ENCODE assay signal across 8 cellular contexts in genomic region chr13:114282143-114282685, GRCh38. TPM values are rescaled to one million over a fixed set of nuclear protein-coding genes. Genes with fewer than 3 reads are reported as not detected.
A peak's percentile ranks its signal among the peaks of the same experiment; 100 is the strongest.
DNase-seq lines count a peak whose midpoint lies in the region; ATAC-seq and TF ChIP-seq lines count a peak whose summit lies in the region.

No MANE protein-coding gene starts in this region.

- TF ChIP-seq CTCF in Panc1 (IDR thresholded peaks at IDR 0.05): no peak
- TF ChIP-seq CTCF in vagina (IDR thresholded peaks at IDR 0.05): no peak

- H3K9me3 ChIP-seq in Panc1 (ENCODE audit: control insufficient read depth, insufficient read depth, low read depth, low read length) (no peaks in the 10 kb centered on the region), vagina (no peaks in the 10 kb centered on the region)

- peak overlapping the region; percentile 81 to 85 for H3K4me3 ChIP-seq in Panc1 (ENCODE audit: low read depth in 2 of 2, low read length in 2 of 2)
- H3K4me3 ChIP-seq in vagina: peak overlapping the region; percentile 80 to 83

- TF ChIP-seq POLR2A in vagina (IDR thresholded peaks at IDR 0.05): no peak

- H3K36me3 Mint-ChIP-seq in activated naive CD4-positive, alpha-beta T cell treated with anti-CD3 and anti-CD28 coated beads, Interleukin-2, amount 10 ng/mL, durations not matched to agents 7 days and 5 days: peaks cover 54% of the 10 kb centered on the region

- H3K36me3 ChIP-seq in Panc1 (ENCODE audit: control insufficient read depth, insufficient read depth, low read length) (peaks cover 3% of the 10 kb centered on the region; the same call in 1 of the 2 replicates), vagina (peaks cover 0 to 12% of the 10 kb centered on the region in 2 donors)

- peaks cover 48% of the 10 kb centered on the region for H3K4me1 Mint-ChIP-seq in activated naive CD4-positive, alpha-beta T cell treated with anti-CD3 and anti-CD28 coated beads, Interleukin-2, amount 10 ng/mL, durations not matched to agents 7 days and 5 days

- H3K4me1 ChIP-seq in Panc1 (ENCODE audit: control insufficient read depth, insufficient read depth, low read length) (peaks cover 16% of the 10 kb centered on the region), vagina (peaks cover 27% of the 10 kb centered on the region)

- DNase-seq in ACHN (peak; percentile 31), Panc1 (ENCODE audit: low read depth, low spot score) (no peak), Right ventricle myocardium superior (peak; percentile 56), pons (ENCODE audit: low spot score) (peak; percentile 66), vagina (ENCODE audit: extremely low spot score in 2 of 2) (no peak)
- peak; percentile 54 for DNase-seq in activated naive CD4-positive, alpha-beta T cell treated with anti-CD3 and anti-CD28 coated beads, Interleukin-2, amount 10 ng/mL, durations not matched to agents 7 days and 5 days

- CTCF ChIA-PET in Panc1 (lab: Charles Lee): no interaction called here
- CTCF ChIA-PET in activated naive CD4-positive, alpha-beta T cell treated with anti-CD3 and anti-CD28 coated beads, Interleukin-2, amount 10 ng/mL, durations not matched to agents 7 days and 5 days (lab: Charles Lee): no interaction called here

- H3K27ac ChIP-seq in Panc1 (ENCODE audit: low read length) (peak overlapping the region; percentile 93), vagina (peak overlapping the region; percentile 95)

- POLR2A ChIA-PET in Panc1 (lab: Charles Lee): no interaction called here

- peak overlapping the region; percentile 82 for H3K4me3 Mint-ChIP-seq in activated naive CD4-positive, alpha-beta T cell treated with anti-CD3 and anti-CD28 coated beads, Interleukin-2, amount 10 ng/mL, durations not matched to agents 7 days and 5 days

- no TSS peak for BruUV-seq in Panc1 (replicated peaks; lab: Mats Ljungman, UMichigan)

- peak overlapping the region; percentile 99 for H3K27ac Mint-ChIP-seq in activated naive CD4-positive, alpha-beta T cell treated with anti-CD3 and anti-CD28 coated beads, Interleukin-2, amount 10 ng/mL, durations not matched to agents 7 days and 5 days

- H3K27me3 Mint-ChIP-seq in activated naive CD4-positive, alpha-beta T cell treated with anti-CD3 and anti-CD28 coated beads, Interleukin-2, amount 10 ng/mL, durations not matched to agents 7 days and 5 days: no peaks in the 10 kb centered on the region

- no peaks in the 10 kb centered on the region for H3K9me3 Mint-ChIP-seq in activated naive CD4-positive, alpha-beta T cell treated with anti-CD3 and anti-CD28 coated beads, Interleukin-2, amount 10 ng/mL, durations not matched to agents 7 days and 5 days

- peak; percentile 12 for ATAC-seq in GM18520 (IDR thresholded peaks at IDR 0.05; ENCODE audit: unreplicated experiment)
- peak; percentile 44 for ATAC-seq in HG03196 (IDR thresholded peaks at IDR 0.05; ENCODE audit: unreplicated experiment)
- no peak for ATAC-seq in Panc1
- peak; percentile 22 for ATAC-seq in Right ventricle myocardium superior (ENCODE audit: poor library complexity)

- in situ Hi-C loops in ACHN (cut with HindIII; ENCODE audit: low pct_ligation_motif_present, low pct_unique_long_range_greater_than_20kb, low sequenced_read_pairs) (no loop called here), Panc1 (cut with HindIII; ENCODE audit: low pct_unique_long_range_greater_than_20kb, low sequenced_read_pairs) (no loop called here)

- intact Hi-C loops in Panc1 (cut with micrococcal nuclease; ENCODE audit: unreplicated experiment) (no loop called here), Right ventricle myocardium superior (cut with DNase I) (no loop called here), vagina (cut with DNase I) (no loop called here)

- H3K27me3 ChIP-seq in Panc1 (ENCODE audit: control insufficient read depth, insufficient read depth, low read length): no peaks in the 10 kb centered on the region
- no peaks in the 10 kb centered on the region for H3K27me3 ChIP-seq in vagina

RNA-seq across cellular contexts. Expression of gene UPF3A, which starts 0.8 kb away (rescaled TPM):
- 36.3 TPM for total RNA-seq in Panc1 (2021; ENCODE audit: unreplicated experiment)
- polyA plus RNA-seq in Panc1 (2012; ENCODE audit: insufficient read length): 39.3 TPM
- total RNA-seq in Right ventricle myocardium superior: 24.2 TPM
- 31.2 TPM for total RNA-seq in vagina

RNA-seq across cellular contexts. Expression of gene CHAMP1, which starts 32.1 kb away (rescaled TPM):
- total RNA-seq in Panc1 (2021; ENCODE audit: unreplicated experiment): 15.3 TPM
- 8.2 TPM for polyA plus RNA-seq in Panc1 (2012; ENCODE audit: insufficient read length)
- total RNA-seq in Right ventricle myocardium superior: 8.2 TPM
- 19.9 TPM for total RNA-seq in vagina

RNA-seq across cellular contexts. Expression of gene CDC16, which starts 47.5 kb away (rescaled TPM):
- total RNA-seq in Panc1 (2021; ENCODE audit: unreplicated experiment) (51.8 TPM), Right ventricle myocardium superior (34.2 TPM), vagina (60.9 TPM)
- polyA plus RNA-seq in Panc1 (2012; ENCODE audit: insufficient read length): 33.9 TPM

Comparison
In these comparisons a context has a peak if more than half of its experiments do, and no peak if none do; other contexts are left out.
1. DNase-seq: peak in ACHN (single experiment), activated naive CD4-positive, alpha-beta T cell treated with anti-CD3 and anti-CD28 coated beads, Interleukin-2, amount 10 ng/mL, durations not matched to agents 7 days and 5 days (single experiment), Right ventricle myocardium superior (single experiment) and pons (single experiment); none in Panc1 (single experiment) and vagina (0 of 2).